Comparison of ENCODE assay signal across 9 cellular contexts in genomic region chr12:47705239-47705570, GRCh38. TPM values are rescaled to one million over a fixed set of nuclear protein-coding genes. Genes with fewer than 3 reads are reported as not detected.
DNase-seq lines count a peak whose midpoint lies in the region; ATAC-seq, FAIRE-seq and TF ChIP-seq lines count a peak whose summit lies in the region.
"Had no signal": no experiment of that assay in that cellular context is flagged by ENCODE, and none has a peak within 500 bp of the region (broad histone marks: within the 10 kb centered on the region; RNA-seq: fewer than 3 reads in every experiment).

No MANE protein-coding gene starts in this region.

- H3K9me3 ChIP-seq in ES-I3 (ENCODE audit: control insufficient read depth, insufficient read depth, low read length) (no peaks in the 10 kb centered on the region), PC-3 (ENCODE audit: low read length) (no peaks in the 10 kb centered on the region), pancreas (no peaks in the 10 kb centered on the region)

- intact Hi-C loops in PC-3 (cut with micrococcal nuclease) (no loop called here), pancreas (cut with DNase I) (loop anchor here in 1 of 3 donors (10.0 kb wide), 1 partner anchor 50 kb away; no protein-coding TSS in a partner anchor)

- BruUV-seq in PC-3 (replicated peaks; lab: Mats Ljungman, UMichigan), result no TSS peak

- H3K4me3 ChIP-seq in PC-3 (ENCODE audit: low read length), result peak overlapping the region; percentile 74
- H3K4me3 ChIP-seq in epithelial cell of esophagus (ENCODE audit: low read length), result peak overlapping the region; percentile 58
- peak overlapping the region; percentile 90 to 93 (median 92) for H3K4me3 ChIP-seq in pancreas

- POLR2A ChIA-PET in PC-3 (lab: Charles Lee; ENCODE audit: unreplicated experiment), result no interaction called here

- H3K36me3 ChIP-seq in ES-I3 (ENCODE audit: insufficient read depth, low read length) (no peaks in the 10 kb centered on the region; the same call in 1 of the 2 replicates), PC-3 (ENCODE audit: low read depth, low read length) (peaks cover 12% of the 10 kb centered on the region), pancreas (peaks cover 0 to 6% (median 0%) of the 10 kb centered on the region in 3 donors)

- no peaks in the 10 kb centered on the region for H4K20me1 ChIP-seq in PC-3 (ENCODE audit: low read length)

- H3K4me1 ChIP-seq in ES-I3 (ENCODE audit: insufficient read depth, low read length) (0 out of 2 replicates have a peak, but pooled peaks cover 4% of the 10 kb centered on the region), PC-3 (ENCODE audit: insufficient read depth, low read length) (peaks cover 17% of the 10 kb centered on the region), pancreas (peaks cover 0 to 11% (median 0%) of the 10 kb centered on the region in 3 donors)

- no peak for ATAC-seq in PC-3
- no peak for ATAC-seq in pancreas
- ATAC-seq in GM18519 (IDR thresholded peaks at IDR 0.05; ENCODE audit: low FRiP score, unreplicated experiment), result no peak

- no peaks in the 10 kb centered on the region for H3F3A ChIP-seq in PC-3 (ENCODE audit: low read length, unreplicated experiment)

- H3K9ac ChIP-seq in ES-I3 (ENCODE audit: low read depth, low read length), result peak overlapping the region; percentile 38
- peak overlapping the region; percentile 76 for H3K9ac ChIP-seq in PC-3 (ENCODE audit: low read length)

- peak; percentile 5 for DNase-seq in PC-3
- no peak for DNase-seq in epithelial cell of esophagus (ENCODE audit: low read depth)
- no peak for DNase-seq in pancreas
- no peak for DNase-seq in dedifferentiated amniotic fluid mesenchymal stem cell (ENCODE audit: extremely low spot score)
- DNase-seq in activated effector memory CD4-positive, alpha-beta T cell treated with Interleukin-2 at 50 U/mL for 16 hours, result no peak
- DNase-seq in activated CD8-positive, alpha-beta memory T cell treated with anti-CD3 and anti-CD28 coated beads, Interleukin-2, amount 50 U/mL, for 48 hours, result no peak

- H2AFZ ChIP-seq in PC-3 (ENCODE audit: low read length), result peak overlapping the region; percentile 72

- H3K9me2 ChIP-seq in PC-3 (replicated peaks; ENCODE audit: low read length), result no peaks in the 10 kb centered on the region

- H3K79me2 ChIP-seq in PC-3 (ENCODE audit: low read length), result peaks cover 57% of the 10 kb centered on the region

- no peak for TF ChIP-seq CTCF in PC-3 (conservative IDR thresholded peaks at IDR 0.05; ENCODE audit: low read depth, low read length)
- no peak for TF ChIP-seq CTCF in epithelial cell of esophagus (IDR thresholded peaks at IDR 0.05; ENCODE audit: insufficient read depth, low read depth, low read length, missing control alignments)
- TF ChIP-seq CTCF in pancreas (IDR thresholded peaks at IDR 0.05), result no peak

- H3K4me2 ChIP-seq in PC-3 (ENCODE audit: low read length), result peak overlapping the region; percentile 90

- no peak for FAIRE-seq in pancreas (lab: Jason Lieb, UNC)
- FAIRE-seq: colon had no signal

- H3K27me3 ChIP-seq in PC-3 (ENCODE audit: low read length) (no peaks in the 10 kb centered on the region), pancreas (no peaks in the 10 kb centered on the region)

- H3K27ac ChIP-seq in PC-3 (ENCODE audit: low read length) (0 out of 2 replicates have a peak overlapping the region, but pooled peaks have one; percentile 21), pancreas (peak overlapping the region; percentile 81 to 87 (median 84))

- WGBS in pancreas, 2 donors, result 1 to 2% methylated on average over 9 of the region's 9 CpGs

- CTCF ChIA-PET in PC-3 (lab: Charles Lee), result no interaction called here

RNA-seq across cellular contexts. Expression of gene RPAP3, which starts 0.6 kb away (rescaled TPM):
- total RNA-seq in PC-3 (2014; rRNA removed) (20.3 and 22.1 TPM in 2 replicates), pancreas (10 to 100 TPM in 2 of 6 donors, 1 to 10 TPM in 4; 6.0 to 12.1 (median 9.2) TPM)
- polyA plus RNA-seq in pancreas, result 1 to 10 TPM; 3.3 to 8.8 TPM

RNA-seq across cellular contexts. Expression of gene ENDOU, which starts 20.1 kb away (rescaled TPM):
- total RNA-seq in PC-3 (2014; rRNA removed), result not detected in 2 replicates
- total RNA-seq in pancreas, result under 1 TPM in 1 of 6 donors, not detected in 5; 0.20 TPM
- under 1 TPM; 0.11 to 0.23 TPM for polyA plus RNA-seq in pancreas

RNA-seq across cellular contexts. Expression of gene RAPGEF3, which starts 53.5 kb away (rescaled TPM):
- 6.7 and 9.3 TPM in 2 replicates for total RNA-seq in PC-3 (2014; rRNA removed)
- total RNA-seq in pancreas, result 1 to 10 TPM; 2.5 to 6.7 (median 5.0) TPM
- polyA plus RNA-seq in pancreas, result 10 to 100 TPM; 51.4 to 54.4 TPM
